In the genomic region with DNA sequence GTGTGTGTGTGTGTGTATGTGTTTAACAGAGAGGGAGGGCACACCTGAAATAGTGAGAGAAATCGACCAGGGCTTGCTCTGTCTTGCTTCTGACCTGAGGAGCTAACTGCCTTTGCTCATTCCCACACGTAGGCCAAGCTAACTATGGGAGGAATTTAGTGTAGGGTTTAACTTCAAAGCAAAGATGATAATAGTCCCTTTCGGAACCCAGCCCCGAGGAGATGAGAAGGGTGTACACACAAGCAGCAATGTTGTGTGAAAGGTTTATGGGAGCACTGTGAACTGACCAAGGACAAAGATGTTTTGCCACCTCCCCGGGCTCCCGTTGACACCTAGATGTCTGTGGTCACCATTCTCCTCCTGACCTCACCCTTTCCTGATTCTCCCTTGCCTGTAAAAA, we compare ENCODE assay signal across 17 cellular contexts. TPM values are rescaled to one million over a fixed set of nuclear protein-coding genes. Genes with fewer than 3 reads are reported as not detected.
"Had no signal": no experiment of that assay in that cellular context is flagged by ENCODE, and none has a peak within 500 bp of the region (broad histone marks: within the 10 kb centered on the region; RNA-seq: fewer than 3 reads in every experiment).

No MANE protein-coding gene starts in this region.

RNA-seq across cellular contexts. Expression of gene XAGE3, which starts 8.5 kb away (rescaled TPM):
- total RNA-seq: activated B cell treated with CpG ODN at 0.5 μM for 24 hours; activated CD4-positive, alpha-beta memory T cell treated with anti-CD3 and anti-CD28 coated beads for 36 hours; activated CD4-positive, alpha-beta T cell treated with anti-CD3 and anti-CD28 coated beads, Interleukin-2, amount 10 ng/mL, durations not matched to agents 24 days and 14 days; activated CD8-positive, alpha-beta memory T cell treated with anti-CD3 and anti-CD28 coated beads for 36 hours; activated CD8-positive, alpha-beta T cell treated with anti-CD3 and anti-CD28 coated beads for 36 hours; activated naive CD4-positive, alpha-beta T cell treated with anti-CD3 and anti-CD28 coated beads for 36 hours; activated naive CD4-positive, alpha-beta T cell treated with anti-CD3 and anti-CD28 coated beads, Interleukin-2, amount 50 U/mL, for 72 hours; activated naive CD8-positive, alpha-beta T cell treated with anti-CD3 and anti-CD28 coated beads for 36 hours; activated T-cell treated with anti-CD3 and anti-CD28 coated beads, Interleukin-2, amount 50 U/mL, for 4 hours; activated T-cell treated with anti-CD3 and anti-CD28 coated beads, Interleukin-2, amount 50 U/mL, for 72 hours; activated T-helper 1 cell treated with anti-CD3 and anti-CD28 coated beads, Interleukin-12 subunit alpha, Interleukin-12 subunit beta, Interleukin-2, Interleukin-4 antibody, amounts not matched to agents 30 ng/mL and 10 ng/mL and 1 ng/mL, durations not matched to agents 14 hours and 24 hours and 36 hours; activated T-helper 17 cell treated with anti-CD3 and anti-CD28 coated beads, Interleukin-2, amount 50 U/mL, for 72 hours; adrenal gland; aorta; bronchial epithelial cell; cardiac muscle cell; chondrocyte had no signal
- polyA plus RNA-seq: adrenal gland, aorta, cardiac muscle cell had no signal
